Comparison of ENCODE assay signal across 2 cellular contexts in genomic region chr5:115961413-115962238, GRCh38.
TF ChIP-seq lines count a peak whose summit lies in the region.

No MANE protein-coding gene starts in this region.

TF ChIP-seq in IMR-90, 13 proteins besides CTCF, POLR2A, EP300 and RAD21:
- TF ChIP-seq MXI1 (IDR thresholded peaks at IDR 0.05; ENCODE audit: borderline replicate concordance, low read depth, low read length) (no peak), BHLHE40 (IDR thresholded peaks at IDR 0.05; ENCODE audit: low read depth, low read length) (no peak)

TF ChIP-seq in endothelial cell of umbilical vein, 7 proteins besides CTCF, POLR2A, EP300 and RAD21:
- TF ChIP-seq GATA2 (IDR thresholded peaks at IDR 0.05; ENCODE audit: insufficient read depth, insufficient read length, low read depth, low read length) (no peak), EZH2 (IDR thresholded peaks at IDR 0.05; ENCODE audit: borderline replicate concordance, low read depth, low read length, severe bottlenecking) (peak; percentile 9)
TF ChIP-seq in endothelial cell of umbilical vein: peak in this region for 1.
